ENCODE assay signal across 1 cellular context in genomic region chr15:70853270-70853854, GRCh38.
A peak's percentile ranks its signal among the peaks of the same experiment; 100 is the strongest.
TF ChIP-seq lines count a peak whose summit lies in the region.

No MANE protein-coding gene starts in this region.

TF ChIP-seq in H1, 55 proteins besides CTCF, POLR2A, EP300 and RAD21:
- no peak for TF ChIP-seq USF2 (IDR thresholded peaks at IDR 0.05; ENCODE audit: low read length)
- peak; percentile 70; the same call in 1 of the 2 replicates for TF ChIP-seq TBP (IDR thresholded peaks at IDR 0.05; ENCODE audit: low read depth, low read length)
- peak; percentile 25 for TF ChIP-seq RBBP5 (IDR thresholded peaks at IDR 0.05; ENCODE audit: borderline replicate concordance, low read depth, low read length)
- peak; percentile 16 for TF ChIP-seq ASH2L (IDR thresholded peaks at IDR 0.05; ENCODE audit: low read length)
- TF ChIP-seq TCF12 (IDR thresholded peaks at IDR 0.05; ENCODE audit: low read depth, low read length), result no peak
- TF ChIP-seq SAP30 (IDR thresholded peaks at IDR 0.05; ENCODE audit: insufficient read depth, insufficient replicate concordance, low read length), result no peak
- TF ChIP-seq CBX5 (IDR thresholded peaks at IDR 0.05; ENCODE audit: low read depth, low read length), result no peak
- peak; percentile 73 for TF ChIP-seq TAF1 (IDR thresholded peaks at IDR 0.05; ENCODE audit: low read depth, low read length)
- peak; percentile 64; the same call in 1 of the 2 replicates for TF ChIP-seq POLR2AphosphoS5 (IDR thresholded peaks at IDR 0.05; ENCODE audit: low read depth, low read length)
- peak; percentile 50 for TF ChIP-seq KDM4A (IDR thresholded peaks at IDR 0.05; ENCODE audit: low read depth, low read length, severe bottlenecking)
- peak; percentile 24; the same call in 1 of the 2 replicates for TF ChIP-seq PHF8 (conservative IDR thresholded peaks at IDR 0.05; ENCODE audit: low read depth, low read length)
TF ChIP-seq in H1: peak in this region for 7.
